In genomic region chr7:120926943-120927346, GRCh38 we compare ENCODE assay signal across 2 cellular contexts.
A peak's percentile ranks its signal among the peaks of the same experiment; 100 is the strongest.
TF ChIP-seq lines count a peak whose summit lies in the region.

No MANE protein-coding gene starts in this region.

TF ChIP-seq in H1, 55 proteins besides CTCF, POLR2A, EP300 and RAD21:
- TF ChIP-seq NANOG (IDR thresholded peaks at IDR 0.05; ENCODE audit: insufficient read depth, low read depth, low read length, poor library complexity, severe bottlenecking), result peak; percentile 17
- no peak for TF ChIP-seq SP2 (IDR thresholded peaks at IDR 0.05; ENCODE audit: low read length)
- peak; percentile 66 for TF ChIP-seq CEBPB (IDR thresholded peaks at IDR 0.05; ENCODE audit: low read depth, low read length)
- TF ChIP-seq RXRA (IDR thresholded peaks at IDR 0.05; ENCODE audit: insufficient read depth, low read depth, low read length), result no peak
- peak; percentile 71; the same call in 1 of the 2 replicates for TF ChIP-seq TEAD4 (IDR thresholded peaks at IDR 0.05; ENCODE audit: low read depth, low read length)
- no peak for TF ChIP-seq POLR2AphosphoS5 (IDR thresholded peaks at IDR 0.05; ENCODE audit: low read depth, low read length)
- no peak for TF ChIP-seq EZH2 (IDR thresholded peaks at IDR 0.05; ENCODE audit: low read depth, low read length, severe bottlenecking)

TF ChIP-seq in HepG2, 621 proteins besides CTCF, POLR2A, EP300 and RAD21:
- TF ChIP-seq TBP (CRISPR knock-in tag; IDR thresholded peaks at IDR 0.05) (no peak), PAXIP1 (CRISPR knock-in tag; conservative IDR thresholded peaks at IDR 0.05) (no peak), SMAD1 (CRISPR knock-in tag; IDR thresholded peaks at IDR 0.05; ENCODE audit: borderline replicate concordance, low read depth) (no peak), POLR2AphosphoS2 (IDR thresholded peaks at IDR 0.05; ENCODE audit: low read depth, low read length) (no peak), MTF1 (CRISPR knock-in tag; IDR thresholded peaks at IDR 0.05) (no peak), HNF1A (IDR thresholded peaks at IDR 0.05; ENCODE audit: low read depth) (no peak), HNF1A (CRISPR knock-in tag; IDR thresholded peaks at IDR 0.05; ENCODE audit: borderline replicate concordance) (no peak), ZNF414 (CRISPR knock-in tag; IDR thresholded peaks at IDR 0.05) (no peak), ZNF432 (CRISPR knock-in tag; IDR thresholded peaks at IDR 0.05; ENCODE audit: borderline replicate concordance) (no peak), ZNF768 (CRISPR knock-in tag; IDR thresholded peaks at IDR 0.05) (no peak), AFF4 (CRISPR knock-in tag; IDR thresholded peaks at IDR 0.05) (no peak), ZBTB14 (CRISPR knock-in tag; IDR thresholded peaks at IDR 0.05) (no peak), KLF13 (CRISPR knock-in tag; IDR thresholded peaks at IDR 0.05) (no peak), ZNF569 (CRISPR knock-in tag; IDR thresholded peaks at IDR 0.05; ENCODE audit: borderline replicate concordance) (no peak), ZBTB38 (CRISPR knock-in tag; IDR thresholded peaks at IDR 0.05) (no peak), ZNF281 (CRISPR knock-in tag; IDR thresholded peaks at IDR 0.05; ENCODE audit: borderline replicate concordance) (no peak), KDM6A (CRISPR knock-in tag; IDR thresholded peaks at IDR 0.05; ENCODE audit: low read depth) (no peak), ZNF563 (CRISPR knock-in tag; IDR thresholded peaks at IDR 0.05) (no peak), GPN1 (CRISPR knock-in tag; IDR thresholded peaks at IDR 0.05; ENCODE audit: borderline replicate concordance) (no peak), KMT2A (CRISPR knock-in tag; IDR thresholded peaks at IDR 0.05) (no peak), ZNF557 (CRISPR knock-in tag; IDR thresholded peaks at IDR 0.05) (no peak)
TF ChIP-seq in HepG2: peak in this region for 0.
